20 cellular contexts compared by ENCODE assay signal in the genomic region with DNA sequence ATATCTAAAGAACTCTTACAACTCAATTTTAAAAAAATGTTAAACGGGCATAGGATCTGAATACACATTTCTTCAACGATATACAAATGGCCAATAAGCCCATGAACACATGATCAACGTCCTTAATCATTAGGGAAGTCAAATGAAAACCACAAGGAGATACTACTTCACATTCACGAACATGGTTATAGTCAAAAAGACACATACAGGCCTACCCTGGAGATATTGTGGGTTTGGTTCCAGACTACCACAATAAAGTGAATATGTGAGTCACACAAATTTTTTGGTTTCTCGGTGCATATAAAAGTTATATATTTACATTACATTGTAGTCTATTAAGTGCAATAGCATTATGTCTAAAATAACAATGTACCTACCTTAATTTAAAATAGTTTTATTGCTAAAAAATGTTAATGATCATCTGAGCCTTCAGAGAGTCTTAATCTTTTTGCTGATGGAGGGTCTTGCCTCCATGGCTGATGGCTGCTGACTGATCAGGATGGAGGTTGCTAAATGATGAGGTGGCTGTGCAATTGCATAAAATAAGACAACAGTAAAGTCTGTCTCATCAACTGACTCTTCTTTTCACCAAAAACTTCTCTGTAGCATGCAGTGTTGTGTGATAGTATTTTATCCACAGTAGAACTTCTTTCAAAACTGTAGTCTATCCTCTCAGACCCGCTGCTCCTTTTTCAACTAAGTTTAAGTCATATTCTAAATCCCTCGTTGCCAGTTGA. TPM values are rescaled to one million over a fixed set of nuclear protein-coding genes. Genes with fewer than 3 reads are reported as not detected.
A peak's percentile ranks its signal among the peaks of the same experiment; 100 is the strongest.
DNase-seq lines count a peak whose midpoint lies in the region; ATAC-seq, FAIRE-seq and TF ChIP-seq lines count a peak whose summit lies in the region.
"Had no signal": no experiment of that assay in that cellular context is flagged by ENCODE, and none has a peak within 500 bp of the region (broad histone marks: within the 10 kb centered on the region; RNA-seq: fewer than 3 reads in every experiment).

No MANE protein-coding gene starts in this region.

- no peak for TF ChIP-seq RAD21 in A549 (conservative IDR thresholded peaks at IDR 0.05 in 1 of 2, IDR thresholded peaks at IDR 0.05 in 1 of 2)

- H3K36me3 Mint-ChIP-seq in activated CD4-positive, alpha-beta T cell treated with anti-CD3 and anti-CD28 coated beads, Interleukin-2, amount 10 ng/mL, durations not matched to agents 7 days and 5 days (ENCODE audit: low read depth), result peaks cover 49% of the 10 kb centered on the region
- no peaks in the 10 kb centered on the region for H3K36me3 Mint-ChIP-seq in T-helper 17 cell (ENCODE audit: low read depth)

- no peak for TF ChIP-seq CTCF in A549 (IDR thresholded peaks at IDR 0.05)

- POLR2A ChIA-PET in activated CD4-positive, alpha-beta T cell treated with anti-CD3 and anti-CD28 coated beads, Interleukin-2, amount 10 ng/mL, durations not matched to agents 7 days and 5 days (lab: Charles Lee), result no interaction called here
- POLR2A ChIA-PET in A549 (lab: Yijun Ruan, JAX), result no interaction called here

- H3K4me1 ChIP-seq in A549, result no peaks in the 10 kb centered on the region

- H3K4me3 ChIP-seq in A549, result no peak overlapping the region
- H3K4me3 ChIP-seq: BLaER1 had no signal

- H3K27ac Mint-ChIP-seq in activated CD4-positive, alpha-beta T cell treated with anti-CD3 and anti-CD28 coated beads, Interleukin-2, amount 10 ng/mL, durations not matched to agents 7 days and 5 days, result peak overlapping the region; percentile 41
- no peak overlapping the region for H3K27ac Mint-ChIP-seq in T-helper 17 cell

- peak; percentile 77 for FAIRE-seq in A549 (lab: Jason Lieb, UNC)
- FAIRE-seq: G401.6, GM12891 had no signal

- 92% methylated on average over 7 of the region's 7 CpGs for WGBS in A549 (ENCODE audit: missing lambda C conversion rate)

- TF ChIP-seq EP300 in A549 (IDR thresholded peaks at IDR 0.05), result no peak

- no peak for ATAC-seq in A549
- ATAC-seq in T-helper 17 cell, result peak; percentile 48
- ATAC-seq in GM19351 (IDR thresholded peaks at IDR 0.05; ENCODE audit: unreplicated experiment), result no peak
- no peak for ATAC-seq in GM21381 (IDR thresholded peaks at IDR 0.05; ENCODE audit: unreplicated experiment)
- ATAC-seq: Panc1, Right ventricle myocardium inferior had no signal

- H3K9me3 Mint-ChIP-seq in activated CD4-positive, alpha-beta T cell treated with anti-CD3 and anti-CD28 coated beads, Interleukin-2, amount 10 ng/mL, durations not matched to agents 7 days and 5 days, result peaks cover 2% of the 10 kb centered on the region

- no peak overlapping the region for H3K4me3 Mint-ChIP-seq in activated CD4-positive, alpha-beta T cell treated with anti-CD3 and anti-CD28 coated beads, Interleukin-2, amount 10 ng/mL, durations not matched to agents 7 days and 5 days
- H3K4me3 Mint-ChIP-seq in T-helper 17 cell, result no peak overlapping the region

- H3K4me2 ChIP-seq in A549, result no peak overlapping the region
- H3K4me2 ChIP-seq: BLaER1 had no signal

- H3K27ac ChIP-seq in A549, result no peak overlapping the region
- H3K27ac ChIP-seq: BLaER1 had no signal

- H3K9me3 ChIP-seq in A549, result no peaks in the 10 kb centered on the region
- H3K9me3 ChIP-seq in T-helper 17 cell (ENCODE audit: control insufficient read depth, low read length, poor library complexity, severe bottlenecking), result no peaks in the 10 kb centered on the region

- DNase-seq in activated CD4-positive, alpha-beta T cell treated with anti-CD3 and anti-CD28 coated beads, Interleukin-2, amount 10 ng/mL, durations not matched to agents 7 days and 5 days, result no peak
- DNase-seq in activated CD4-positive, alpha-beta T cell treated with anti-CD3 and anti-CD28 coated beads for 48 hours, result no peak
- DNase-seq in A549 (ENCODE audit: low read depth in 1 of 2, low spot score in 1 of 2) (no peak), T-helper 17 cell (no peak), glomerular visceral epithelial cell (ENCODE audit: extremely low spot score) (peak; percentile 37), NCI-H1417 (lab: John Stamatoyannopoulos, UW) (no peak)
- DNase-seq: DND-41, GOT3, KBM-7, NCI-H1092, NCI-H226, NCI-H524 treated with DMSO at 0.1 percent for 48 hours had no signal

- H3K27me3 Mint-ChIP-seq in activated CD4-positive, alpha-beta T cell treated with anti-CD3 and anti-CD28 coated beads, Interleukin-2, amount 10 ng/mL, durations not matched to agents 7 days and 5 days, result no peaks in the 10 kb centered on the region
- H3K27me3 Mint-ChIP-seq in T-helper 17 cell, result no peaks in the 10 kb centered on the region

- H3K4me1 Mint-ChIP-seq in activated CD4-positive, alpha-beta T cell treated with anti-CD3 and anti-CD28 coated beads, Interleukin-2, amount 10 ng/mL, durations not matched to agents 7 days and 5 days, result peaks cover 13% of the 10 kb centered on the region
- H3K4me1 Mint-ChIP-seq in T-helper 17 cell, result peaks cover 21% of the 10 kb centered on the region

- no peak for TF ChIP-seq POLR2A in A549 (IDR thresholded peaks at IDR 0.05; ENCODE audit: low read length)

- CTCF ChIA-PET in activated CD4-positive, alpha-beta T cell treated with anti-CD3 and anti-CD28 coated beads, Interleukin-2, amount 10 ng/mL, durations not matched to agents 7 days and 5 days (lab: Charles Lee), result no interaction called here
- CTCF ChIA-PET in A549 (lab: Yijun Ruan, JAX), result no interaction called here

TF ChIP-seq in A549, 52 proteins besides CTCF, POLR2A, EP300 and RAD21:
- TF ChIP-seq, protein P1, sequence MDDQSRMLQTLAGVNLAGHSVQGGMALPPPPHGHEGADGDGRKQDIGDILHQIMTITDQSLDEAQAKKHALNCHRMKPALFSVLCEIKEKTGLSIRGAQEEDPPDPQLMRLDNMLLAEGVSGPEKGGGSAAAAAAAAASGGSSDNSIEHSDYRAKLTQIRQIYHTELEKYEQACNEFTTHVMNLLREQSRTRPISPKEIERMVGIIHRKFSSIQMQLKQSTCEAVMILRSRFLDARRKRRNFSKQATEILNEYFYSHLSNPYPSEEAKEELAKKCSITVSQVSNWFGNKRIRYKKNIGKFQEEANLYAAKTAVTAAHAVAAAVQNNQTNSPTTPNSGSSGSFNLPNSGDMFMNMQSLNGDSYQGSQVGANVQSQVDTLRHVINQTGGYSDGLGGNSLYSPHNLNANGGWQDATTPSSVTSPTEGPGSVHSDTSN (IDR thresholded peaks at IDR 0.05), result no peak
- TF ChIP-seq GATA3 (IDR thresholded peaks at IDR 0.05; ENCODE audit: borderline replicate concordance) (no peak), TP53 (CRISPR knock-in tag; IDR thresholded peaks at IDR 0.05) (no peak), NR3C1 (IDR thresholded peaks at IDR 0.05) (no peak), SREBF2 (IDR thresholded peaks at IDR 0.05) (no peak)
TF ChIP-seq in A549: peak in this region for 0.

RNA-seq across cellular contexts. Expression of a gene that starts 15.1 kb away (rescaled TPM):
- total RNA-seq in activated CD4-positive, alpha-beta T cell treated with anti-CD3 and anti-CD28 coated beads, Interleukin-2, amount 10 ng/mL, durations not matched to agents 7 days and 5 days, result 10 to 100 TPM; 34.4 to 38.9 TPM
- polyA plus RNA-seq in A549 (2011; rRNA removed), result 70.4 and 83.0 TPM in 2 replicates
- 14.9 and 21.0 TPM in 2 replicates for polyA plus RNA-seq in A549 (2012; cell fraction: cytosol; rRNA removed)
- 6.3 and 8.9 TPM in 2 replicates for polyA plus RNA-seq in A549 (2012; cell fraction: nucleus; rRNA removed)
- 42.6 to 51.0 TPM (median 49.0 TPM) in 3 replicates for polyA plus RNA-seq in A549 (2017; fragmentation: RNase III; extraction: RNeasy Plus Mini Kit Qiagen cat#74134 plus additional on column Dnase treatment)
- polyA minus RNA-seq in A549 (2011; rRNA and poly(A)+ RNA removed), result 22.6 and 31.3 TPM in 2 replicates
- 10 to 100 TPM; 14.2 to 15.2 TPM for total RNA-seq in T-helper 17 cell

RNA-seq across cellular contexts. Expression of a gene that starts 46.5 kb away (rescaled TPM):
- 10 to 100 TPM in 1 of 2 experiments, 1 to 10 TPM in 1; 9.2 to 10.7 TPM for total RNA-seq in activated CD4-positive, alpha-beta T cell treated with anti-CD3 and anti-CD28 coated beads, Interleukin-2, amount 10 ng/mL, durations not matched to agents 7 days and 5 days
- polyA plus RNA-seq in A549 (2011; rRNA removed) (10.4 and 16.2 TPM in 2 replicates), A549 (2017; fragmentation: RNase III; extraction: RNeasy Plus Mini Kit Qiagen cat#74134 plus additional on column Dnase treatment) (9.5 to 10.5 TPM (median 9.7 TPM) in 3 replicates)
- polyA plus RNA-seq in A549 (2012; cell fraction: cytosol; rRNA removed), result 4.5 and 5.5 TPM in 2 replicates
- 2.2 and 3.2 TPM in 2 replicates for polyA plus RNA-seq in A549 (2012; cell fraction: nucleus; rRNA removed)
- 3.8 and 5.1 TPM in 2 replicates for polyA minus RNA-seq in A549 (2011; rRNA and poly(A)+ RNA removed)
- total RNA-seq in T-helper 17 cell, result 10 to 100 TPM; 18.2 to 20.1 TPM

RNA-seq across cellular contexts. Expression of a gene that starts 59.6 kb away (rescaled TPM):
- under 1 TPM; 0.40 to 0.42 TPM for total RNA-seq in activated CD4-positive, alpha-beta T cell treated with anti-CD3 and anti-CD28 coated beads, Interleukin-2, amount 10 ng/mL, durations not matched to agents 7 days and 5 days
- polyA plus RNA-seq in A549 (2011; rRNA removed), result 5.9 and 6.6 TPM in 2 replicates
- polyA plus RNA-seq in A549 (2012; cell fraction: cytosol; rRNA removed), result 1.8 and 2.6 TPM in 2 replicates
- 1.9 and 2.1 TPM in 2 replicates for polyA plus RNA-seq in A549 (2012; cell fraction: nucleus; rRNA removed)
- 0.99 to 1.6 TPM (median 1.2 TPM) in 3 replicates for polyA plus RNA-seq in A549 (2017; fragmentation: RNase III; extraction: RNeasy Plus Mini Kit Qiagen cat#74134 plus additional on column Dnase treatment)
- polyA minus RNA-seq in A549 (2011; rRNA and poly(A)+ RNA removed), result 10.5 and 12.8 TPM in 2 replicates
- 1 to 10 TPM; 5.7 to 9.2 TPM for total RNA-seq in T-helper 17 cell
- total RNA-seq: A172 had no signal

Comparison
In these comparisons a context has a peak if more than half of its experiments do, and no peak if none do; other contexts are left out.
1. RNA of a gene that starts 59.6 kb away (total RNA-seq): 5.7 to 9.2 TPM in T-helper 17 cell; 0.40 to 0.42 TPM in activated CD4-positive, alpha-beta T cell treated with anti-CD3 and anti-CD28 coated beads, Interleukin-2, amount 10 ng/mL, durations not matched to agents 7 days and 5 days; every median in the first group is over 4 times any median in the second.